In genomic region chr17:44324571-44325275, GRCh38 we compare ENCODE assay signal across 8 cellular contexts.
DNase-seq lines count a peak whose midpoint lies in the region; ATAC-seq lines count a peak whose summit lies in the region.

Gene SLC25A39, minus strand, starts transcription at chr17:44324823. Its CDS starts 1,261 bp downstream, at chr17:44323562.

- DNase-seq in AG08395 (ENCODE audit: low spot score) (peak; percentile 95), NCI-H2227 treated with DMSO at 0.1 percent for 48 hours (lab: John Stamatoyannopoulos, UW) (peak; percentile 82), caudate nucleus (lab: John Stamatoyannopoulos, UW) (peak in 60 of 61 donors; percentile 29 to 95 (median 87)), inferior parietal cortex (ENCODE audit: extremely low spot score) (peak; percentile 91)
- DNase-seq in activated CD4-positive, CD25-positive, alpha-beta regulatory T cell (lab: John Stamatoyannopoulos, UW), result peak; percentile 85 to 93 (median 88)
- peak; percentile 87 to 92 for DNase-seq in stimulated activated CD4-positive, alpha-beta T cell treated with anti-CD3 and anti-CD28 coated beads, Interleukin-12 subunit alpha, Interleukin-12 subunit beta, amount 100 ng/mL, for 24 hours (ENCODE audit: low read depth in 2 of 2)

- peak within 1 kb of the TSS; percentile 80 for H3K27ac ChIP-seq in caudate nucleus (ENCODE audit: low read depth, low read length)

- ATAC-seq in GM18909 (IDR thresholded peaks at IDR 0.05; ENCODE audit: poor library complexity, unreplicated experiment) (peak; percentile 72), HG03159 (IDR thresholded peaks at IDR 0.05; ENCODE audit: unreplicated experiment) (peak; percentile 61)

Comparison
In these comparisons a context has a peak if more than half of its experiments do, and no peak if none do; other contexts are left out.
1. Peak in every context shown above with its lines: DNase-seq, ATAC-seq and H3K27ac ChIP-seq.